1 cellular context compared by ENCODE assay signal in genomic region chr11:128695539-128696221, GRCh38.
TF ChIP-seq lines count a peak whose summit lies in the region.

No MANE protein-coding gene starts in this region.

TF ChIP-seq in HepG2, 621 proteins besides CTCF, POLR2A, EP300 and RAD21:
- TF ChIP-seq TEAD3 (CRISPR knock-in tag; optimal IDR thresholded peaks at IDR 0.05; ENCODE audit: borderline replicate concordance) (no peak), SMARCE1 (IDR thresholded peaks at IDR 0.05; ENCODE audit: borderline replicate concordance) (no peak), MIXL1 (CRISPR knock-in tag; IDR thresholded peaks at IDR 0.05) (no peak), ZBTB7B (CRISPR knock-in tag; IDR thresholded peaks at IDR 0.05) (no peak), HMG20B (CRISPR knock-in tag; conservative IDR thresholded peaks at IDR 0.05) (no peak), MAFK (conservative IDR thresholded peaks at IDR 0.05 in 1 of 2, IDR thresholded peaks at IDR 0.05 in 1 of 2; ENCODE audit: low read length in 2 of 2) (peak; percentile 92 to 93), ZNF687 (CRISPR knock-in tag; IDR thresholded peaks at IDR 0.05) (no peak), ZFP82 (CRISPR knock-in tag; IDR thresholded peaks at IDR 0.05; ENCODE audit: borderline replicate concordance) (no peak), FOXJ3 (CRISPR knock-in tag; IDR thresholded peaks at IDR 0.05; ENCODE audit: borderline replicate concordance) (no peak), MAFF (IDR thresholded peaks at IDR 0.05; ENCODE audit: low read depth, low read length) (peak; percentile 88), SRSF1 (optimal IDR thresholded peaks at IDR 0.05; ENCODE audit: low read depth, low read length) (no peak)
